ENCODE assay signal across 21 cellular contexts in the genomic region with DNA sequence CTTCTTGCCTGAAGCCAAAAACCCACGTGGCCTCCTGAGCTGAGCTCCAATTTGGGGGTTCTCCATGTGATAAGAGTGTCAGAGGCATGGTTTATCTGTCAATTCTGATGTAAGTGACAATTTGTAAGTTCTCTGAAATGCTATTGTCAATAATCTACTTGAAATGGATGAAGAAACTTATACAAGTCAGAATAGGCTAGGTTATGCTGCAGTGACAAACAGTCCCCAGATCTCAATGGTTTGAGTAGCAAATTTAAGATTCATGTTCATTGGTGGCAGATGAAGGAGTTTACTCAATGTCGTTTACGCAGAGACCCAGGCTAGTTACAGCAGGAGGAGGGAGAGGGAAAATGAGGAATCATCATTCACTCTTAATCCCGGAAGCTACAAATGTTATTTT.
DNase-seq lines count a peak whose midpoint lies in the region; ATAC-seq, FAIRE-seq and TF ChIP-seq lines count a peak whose summit lies in the region.
"Had no signal": no experiment of that assay in that cellular context is flagged by ENCODE, and none has a peak within 500 bp of the region (broad histone marks: within the 10 kb centered on the region; RNA-seq: fewer than 3 reads in every experiment).

No MANE protein-coding gene starts in this region.

- no peak overlapping the region for H4K8ac ChIP-seq in H1 (ENCODE audit: extremely low read depth, insufficient read depth, low read length)

- H3K9me2 ChIP-seq in Karpas-422 (replicated peaks; ENCODE audit: insufficient read depth, low read length) = no peaks in the 10 kb centered on the region

- H2BK120ac ChIP-seq in H1 (replicated peaks; ENCODE audit: low read depth, low read length) = no peak overlapping the region

- TF ChIP-seq CTCF in A549 (IDR thresholded peaks at IDR 0.05) (no peak), H1 (IDR thresholded peaks at IDR 0.05; ENCODE audit: control extremely low read depth in 1 of 3, insufficient read depth in 1 of 3, low read depth in 1 of 3, low read length in 3 of 3) (no peak)

- H3K79me1 ChIP-seq in H1 (ENCODE audit: low read depth, low read length) = no peaks in the 10 kb centered on the region

- no peak overlapping the region for H4K91ac ChIP-seq in H1 (replicated peaks; ENCODE audit: insufficient read length, low read length)

- 0 out of 2 replicates have a peak, but pooled peaks cover 3% of the 10 kb centered on the region for H3K27me3 ChIP-seq in Karpas-422 (ENCODE audit: low read length)
- H3K27me3 ChIP-seq in H1 (replicated peaks in 1 of 4; ENCODE audit: control insufficient read depth in 3 of 4, extremely low read depth in 1 of 4, insufficient read depth in 3 of 4, low read length in 3 of 4) = no peaks in the 10 kb centered on the region
- H3K27me3 ChIP-seq: BLaER1 treated with 17β-estradiol and CSF1 and Interleukin-3, amounts not matched to agents 10 nM and 100 nM had no signal

- H3K18ac ChIP-seq in H1 (ENCODE audit: extremely low read depth, low read length) = no peak overlapping the region

- TF ChIP-seq EP300 in A549 (IDR thresholded peaks at IDR 0.05) = no peak
- no peak for TF ChIP-seq EP300 in H1 (IDR thresholded peaks at IDR 0.05; ENCODE audit: borderline replicate concordance in 1 of 2, low read depth in 2 of 2, low read length in 2 of 2)

- no peak overlapping the region for H3K56ac ChIP-seq in H1 (replicated peaks; ENCODE audit: insufficient read length, low read depth, low read length)

- TF ChIP-seq RAD21 in A549 (conservative IDR thresholded peaks at IDR 0.05 in 1 of 2, IDR thresholded peaks at IDR 0.05 in 1 of 2) (no peak), H1 (IDR thresholded peaks at IDR 0.05 in 1 of 2, conservative IDR thresholded peaks at IDR 0.05 in 1 of 2; ENCODE audit: low read depth in 2 of 2, low read length in 2 of 2) (no peak)

- H3K9ac ChIP-seq in Karpas-422 (ENCODE audit: low read length) (no peak overlapping the region), H1 (replicated peaks in 1 of 4; ENCODE audit: extremely low read depth in 1 of 4, low read depth in 3 of 4, low read length in 3 of 4) (no peak overlapping the region)
- H3K9ac ChIP-seq: BLaER1 treated with 17β-estradiol and CSF1 and Interleukin-3, amounts not matched to agents 10 nM and 100 nM had no signal

- H3K79me2 ChIP-seq in Karpas-422 (ENCODE audit: low read length) = no peaks in the 10 kb centered on the region
- H3K79me2 ChIP-seq in H1 (ENCODE audit: control insufficient read depth in 1 of 2, insufficient read depth in 2 of 2, low read length in 2 of 2) = no peaks in the 10 kb centered on the region

- TF ChIP-seq POLR2A in A549 (IDR thresholded peaks at IDR 0.05; ENCODE audit: low read length) = no peak
- no peak for TF ChIP-seq POLR2A in H1 (IDR thresholded peaks at IDR 0.05; ENCODE audit: control extremely low read depth in 1 of 2, low read depth in 2 of 2, low read length in 2 of 2)

- H3K4me3 ChIP-seq in A549 = no peak overlapping the region
- H3K4me3 ChIP-seq in Karpas-422 (ENCODE audit: low read length) = no peak overlapping the region
- H3K4me3 ChIP-seq in H1 (ENCODE audit: extremely low read depth in 1 of 4, insufficient read depth in 2 of 4, low read depth in 3 of 4, low read length in 4 of 4) = no peak overlapping the region
- H3K4me3 ChIP-seq: BLaER1 treated with 17β-estradiol and CSF1 and Interleukin-3, amounts not matched to agents 10 nM and 100 nM had no signal

- ATAC-seq in A549 (no peak), HG03460 (IDR thresholded peaks at IDR 0.05; ENCODE audit: unreplicated experiment) (no peak), HG03571 (IDR thresholded peaks at IDR 0.05; ENCODE audit: unreplicated experiment) (no peak)
- ATAC-seq: CD8-positive, alpha-beta T cell had no signal

- H3K14ac ChIP-seq in H1 (ENCODE audit: insufficient read length) = no peak overlapping the region

- no peak overlapping the region for H2AK5ac ChIP-seq in H1 (ENCODE audit: low read depth, low read length)

- 61% methylated on average over 4 of the region's 4 CpGs for whole genome bisulfite sequencing in A549 (ENCODE audit: missing lambda C conversion rate)
- 86% methylated on average over 4 of the region's 4 CpGs; no CpG with 5 or more reads in 1 of the 2 experiments for WGBS in H1 (ENCODE audit: extremely low coverage in 1 of 2, insufficient coverage in 1 of 2, insufficient read length in 1 of 2, insufficient replicate concordance in 2 of 2, low coverage in 1 of 2, low lambda C conversion rate in 2 of 2, missing lambda C conversion rate in 1 of 2), 2 experiments

- FAIRE-seq in A549 (lab: Jason Lieb, UNC) (peak; percentile 68), H1 (lab: Jason Lieb, UNC) (no peak)
- FAIRE-seq: A204.1, D721Med, G401.6, GM12891, GM19239 had no signal

- no peak overlapping the region for H3K4ac ChIP-seq in H1 (replicated peaks; ENCODE audit: insufficient read length, low read depth, low read length)

- DNase-seq in A549 (ENCODE audit: low read depth in 1 of 2, low spot score in 1 of 2) = no peak
- DNase-seq in Karpas-422 = peak; percentile 21
- no peak for DNase-seq in H1 (ENCODE audit: low read depth in 1 of 2, low spot score in 2 of 2)
- DNase-seq in stimulated activated naive CD4-positive, alpha-beta T cell treated with Interleukin-2 at 50 U/mL for 16 hours (lab: John Stamatoyannopoulos, UW) = no peak
- DNase-seq: 8988T; AML-193; Caco-2; Calu3; CD4-positive, alpha-beta T cell; CD8-positive, alpha-beta T cell; DMS79 treated with DMSO at 0.1 percent for 48 hours; GF-D8 had no signal

- H3K4me2 ChIP-seq in A549 (no peak overlapping the region), Karpas-422 (ENCODE audit: low read depth, low read length, poor library complexity, severe bottlenecking) (no peak overlapping the region), H1 (ENCODE audit: insufficient read depth in 1 of 2, low read depth in 2 of 2, low read length in 2 of 2) (no peak overlapping the region)
- H3K4me2 ChIP-seq: BLaER1 treated with 17β-estradiol and CSF1 and Interleukin-3, amounts not matched to agents 10 nM and 100 nM had no signal

- H2BK20ac ChIP-seq in H1 (ENCODE audit: low read length) = 0 out of 2 replicates have a peak overlapping the region, but pooled peaks have one; percentile 34

- H2AFZ ChIP-seq in Karpas-422 (ENCODE audit: low read length) (no peak overlapping the region), H1 (ENCODE audit: low read length) (no peak overlapping the region)

- H4K5ac ChIP-seq in H1 (ENCODE audit: insufficient read length, low read depth, low read length) = no peak overlapping the region

- H2BK5ac ChIP-seq in H1 (ENCODE audit: low read depth, low read length) = no peak overlapping the region

- no peaks in the 10 kb centered on the region for H3K23me2 ChIP-seq in H1 (ENCODE audit: low read depth, low read length)

- POLR2A ChIA-PET in A549 (lab: Yijun Ruan, JAX) = no interaction called here
- POLR2A ChIA-PET in H1 (lab: Charles Lee; ENCODE audit: partially characterized antibody) = no interaction called here

- no peak overlapping the region for H2BK12ac ChIP-seq in H1 (ENCODE audit: low read depth, low read length)

- no peak overlapping the region for H2BK15ac ChIP-seq in H1 (ENCODE audit: low read length)

- no peak overlapping the region for H3K23ac ChIP-seq in H1 (ENCODE audit: insufficient read length)

- H3K27ac ChIP-seq in A549 = no peak overlapping the region
- H3K27ac ChIP-seq in Karpas-422 (ENCODE audit: low read length) = no peak overlapping the region
- H3K27ac ChIP-seq in H1 (ENCODE audit: low read depth, low read length) = no peak overlapping the region
- H3K27ac ChIP-seq: BLaER1 treated with 17β-estradiol and CSF1 and Interleukin-3, amounts not matched to agents 10 nM and 100 nM; C4-2B had no signal

- H3K36me3 ChIP-seq in Karpas-422 (ENCODE audit: insufficient read depth, low read length) = no peaks in the 10 kb centered on the region
- no peaks in the 10 kb centered on the region for H3K36me3 ChIP-seq in H1 (ENCODE audit: control insufficient read depth in 2 of 4, insufficient read depth in 4 of 4, low read length in 3 of 4)
- H3K36me3 ChIP-seq: BLaER1 treated with 17β-estradiol and CSF1 and Interleukin-3, amounts not matched to agents 10 nM and 100 nM had no signal

- H3K4me1 ChIP-seq in A549 (no peaks in the 10 kb centered on the region), Karpas-422 (ENCODE audit: low read length) (no peaks in the 10 kb centered on the region), H1 (replicated peaks in 1 of 4; ENCODE audit: control insufficient read depth in 3 of 4, insufficient read depth in 4 of 4, low read length in 3 of 4) (no peaks in the 10 kb centered on the region)
- H3K4me1 ChIP-seq: BLaER1 treated with 17β-estradiol and CSF1 and Interleukin-3, amounts not matched to agents 10 nM and 100 nM; Caco-2 had no signal

- CTCF ChIA-PET in A549 (lab: Yijun Ruan, JAX) = no interaction called here
- CTCF ChIA-PET in H1 (lab: Charles Lee; ENCODE audit: partially characterized antibody) = no interaction called here

- H3K9me3 ChIP-seq in A549 (no peaks in the 10 kb centered on the region), Karpas-422 (ENCODE audit: low read length) (no peaks in the 10 kb centered on the region), H1 (ENCODE audit: insufficient read depth in 2 of 2, low read depth in 1 of 2, low read length in 1 of 2) (peaks cover 4 to 6% of the 10 kb centered on the region in 2 experiments; a peak in 1 of 4 replicates)
- H3K9me3 ChIP-seq: Caco-2 had no signal

- H4K20me1 ChIP-seq in Karpas-422 (ENCODE audit: insufficient read depth, low read depth, low read length) = no peaks in the 10 kb centered on the region
- H4K20me1 ChIP-seq in H1 (replicated peaks in 1 of 2; ENCODE audit: control insufficient read depth in 1 of 2, insufficient read depth in 2 of 2, low read length in 2 of 2) = no peaks in the 10 kb centered on the region
- H4K20me1 ChIP-seq: BLaER1 treated with 17β-estradiol and CSF1 and Interleukin-3, amounts not matched to agents 10 nM and 100 nM had no signal

TF ChIP-seq in A549, 52 proteins besides CTCF, POLR2A, EP300 and RAD21 (continues in another document):
- TF ChIP-seq BHLHE40 (IDR thresholded peaks at IDR 0.05; ENCODE audit: low read depth, low read length) (no peak), TP53 (CRISPR knock-in tag; IDR thresholded peaks at IDR 0.05) (no peak)
- TF ChIP-seq, protein P1, sequence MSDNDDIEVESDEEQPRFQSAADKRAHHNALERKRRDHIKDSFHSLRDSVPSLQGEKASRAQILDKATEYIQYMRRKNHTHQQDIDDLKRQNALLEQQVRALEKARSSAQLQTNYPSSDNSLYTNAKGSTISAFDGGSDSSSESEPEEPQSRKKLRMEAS (IDR thresholded peaks at IDR 0.05) = no peak

TF ChIP-seq in H1, 55 proteins besides CTCF, POLR2A, EP300 and RAD21 (continues in another document):
- no peak for TF ChIP-seq RBBP5 (IDR thresholded peaks at IDR 0.05; ENCODE audit: borderline replicate concordance, low read depth, low read length)
- TF ChIP-seq KDM5A (IDR thresholded peaks at IDR 0.05; ENCODE audit: low read length) = no peak
- TF ChIP-seq, protein P1 (IDR thresholded peaks at IDR 0.05) = no peak
- TF ChIP-seq NRF1 (IDR thresholded peaks at IDR 0.05; ENCODE audit: low read depth, low read length) = no peak
- no peak for TF ChIP-seq ZNF274 (IDR thresholded peaks at IDR 0.05; ENCODE audit: borderline replicate concordance, extremely low read depth, low read length)
- no peak for TF ChIP-seq CHD1 (IDR thresholded peaks at IDR 0.05; ENCODE audit: low read depth, low read length)
